8 cellular contexts compared by ENCODE assay signal in genomic region chr1:228109073-228109961, GRCh38. TPM values are rescaled to one million over a fixed set of nuclear protein-coding genes. Genes with fewer than 3 reads are reported as not detected.
DNase-seq lines count a peak whose midpoint lies in the region; ATAC-seq, FAIRE-seq and TF ChIP-seq lines count a peak whose summit lies in the region.

Gene MRPL55 (minus strand): TSS chr1:228109299. CDS start chr1:228108260, 1,039 bp downstream.

- H3K9ac ChIP-seq in SU-DHL-6 (ENCODE audit: low read length): peak within 1 kb of the TSS; percentile 88

- TF ChIP-seq CTCF in GM12864 (IDR thresholded peaks at IDR 0.05; ENCODE audit: low read depth, low read length, missing control alignments) (peak; percentile 8), SU-DHL-6 (IDR thresholded peaks at IDR 0.05; ENCODE audit: insufficient read depth, low read length, poor library complexity, severe bottlenecking) (no peak), pancreas (IDR thresholded peaks at IDR 0.05) (peak in 1 of 4 donors; percentile 22), tibial artery (IDR thresholded peaks at IDR 0.05) (peak in 1 of 2 experiments; percentile 13)

- H2AFZ ChIP-seq in SU-DHL-6 (ENCODE audit: low read depth, low read length, severe bottlenecking): peak within 1 kb of the TSS; percentile 91

- H3K9me3 ChIP-seq in SU-DHL-6 (ENCODE audit: insufficient read depth, low read length): no peaks in the 10 kb centered on the region
- H3K9me3 ChIP-seq in pancreas: no peaks in the 10 kb centered on the region
- H3K9me3 ChIP-seq in tibial artery: no peaks in the 10 kb centered on the region

- H3K79me2 ChIP-seq in SU-DHL-6 (ENCODE audit: insufficient read depth, low read length): peaks cover 13% of the 10 kb centered on the region; the same call in 1 of the 2 replicates

- H3K9me3 Mint-ChIP-seq in activated naive CD8-positive, alpha-beta T cell treated with anti-CD3 and anti-CD28 coated beads, Interleukin-2, amount 10 ng/mL, durations not matched to agents 7 days and 5 days: no peaks in the 10 kb centered on the region

- peaks cover 5 to 9% (median 7%) of the 10 kb centered on the region in 3 donors for H3K4me1 ChIP-seq in pancreas
- peaks cover 0 to 23% (median 19%) of the 10 kb centered on the region in 4 donors for H3K4me1 ChIP-seq in tibial artery

- peaks cover 2% of the 10 kb centered on the region for H3K27me3 Mint-ChIP-seq in activated naive CD8-positive, alpha-beta T cell treated with anti-CD3 and anti-CD28 coated beads, Interleukin-2, amount 10 ng/mL, durations not matched to agents 7 days and 5 days

- H3K9me2 ChIP-seq in SU-DHL-6 (replicated peaks; ENCODE audit: insufficient read depth, low read length): no peaks in the 10 kb centered on the region

- DNase-seq in GM12864 (ENCODE audit: low read depth): peak; percentile 87
- peak; percentile 96 for DNase-seq in NCI-H128 (lab: John Stamatoyannopoulos, UW; ENCODE audit: unreplicated experiment)
- DNase-seq in activated naive CD8-positive, alpha-beta T cell treated with anti-CD3 and anti-CD28 coated beads, Interleukin-2, amount 10 ng/mL, durations not matched to agents 7 days and 5 days: peak; percentile 100
- DNase-seq in Right ventricle myocardium inferior (ENCODE audit: missing footprints): peak; percentile 99
- DNase-seq in pancreas: peak; percentile 96 to 100 (median 100)
- DNase-seq in tibial artery: peak; percentile 97 to 99

- peak; percentile 92 for ATAC-seq in HG02759 (IDR thresholded peaks at IDR 0.05; ENCODE audit: unreplicated experiment)
- ATAC-seq in activated naive CD8-positive, alpha-beta T cell treated with anti-CD3 and anti-CD28 coated beads, Interleukin-2, amount 10 ng/mL, durations not matched to agents 7 days and 5 days (ENCODE audit: low read depth): peak; percentile 93
- ATAC-seq in Right ventricle myocardium inferior: peak; percentile 96
- ATAC-seq in pancreas: peak; percentile 95 to 99 (median 98)

- H3K27ac Mint-ChIP-seq in activated naive CD8-positive, alpha-beta T cell treated with anti-CD3 and anti-CD28 coated beads, Interleukin-2, amount 10 ng/mL, durations not matched to agents 7 days and 5 days: peak within 1 kb of the TSS; percentile 96

- H3K4me1 Mint-ChIP-seq in activated naive CD8-positive, alpha-beta T cell treated with anti-CD3 and anti-CD28 coated beads, Interleukin-2, amount 10 ng/mL, durations not matched to agents 7 days and 5 days: peaks cover 20% of the 10 kb centered on the region

- H3K36me3 Mint-ChIP-seq in activated naive CD8-positive, alpha-beta T cell treated with anti-CD3 and anti-CD28 coated beads, Interleukin-2, amount 10 ng/mL, durations not matched to agents 7 days and 5 days: peaks cover 2% of the 10 kb centered on the region

- H3K27ac ChIP-seq in SU-DHL-6 (ENCODE audit: low read depth, low read length) (no peak within 1 kb of the TSS), pancreas (peak within 1 kb of the TSS; percentile 77 to 88 (median 82)), tibial artery (peak within 1 kb of the TSS; percentile 92 to 95)

- peak within 1 kb of the TSS; percentile 98 for H3K4me3 Mint-ChIP-seq in activated naive CD8-positive, alpha-beta T cell treated with anti-CD3 and anti-CD28 coated beads, Interleukin-2, amount 10 ng/mL, durations not matched to agents 7 days and 5 days

- no peaks in the 10 kb centered on the region for H3K27me3 ChIP-seq in SU-DHL-6 (ENCODE audit: low read length)
- no peaks in the 10 kb centered on the region for H3K27me3 ChIP-seq in pancreas
- no peaks in the 10 kb centered on the region for H3K27me3 ChIP-seq in tibial artery

- H3K4me3 ChIP-seq in GM12864 (ENCODE audit: low read depth, low read length): peak within 1 kb of the TSS; percentile 90
- peak within 1 kb of the TSS; percentile 81 for H3K4me3 ChIP-seq in SU-DHL-6 (ENCODE audit: insufficient read depth, low read length, poor library complexity, severe bottlenecking)
- peak within 1 kb of the TSS; percentile 79 to 98 (median 88) for H3K4me3 ChIP-seq in pancreas
- peak within 1 kb of the TSS; percentile 68 to 81 for H3K4me3 ChIP-seq in tibial artery

- 0 out of 2 replicates have a peak, but pooled peaks cover under 1% of the 10 kb centered on the region for H3F3A ChIP-seq in SU-DHL-6 (ENCODE audit: insufficient read depth)

- peak within 1 kb of the TSS; percentile 72 for H3K4me2 ChIP-seq in SU-DHL-6 (ENCODE audit: low read depth, low read length, poor library complexity, severe bottlenecking)

- 0% methylated on average over 57 to 66 of the region's 66 CpGs for WGBS in pancreas, 2 donors

- POLR2A ChIA-PET in activated naive CD8-positive, alpha-beta T cell treated with anti-CD3 and anti-CD28 coated beads, Interleukin-2, amount 10 ng/mL, durations not matched to agents 7 days and 5 days (lab: Charles Lee): interaction anchor here (0.6 to 2.0 kb wide), 12 partner anchors 9 to 350 kb away, joined by 3 to 11 read pairs (median 4); partner anchors contain the start of genes ARF1, GUK1, IBA57 and TRIM11

- no peak for FAIRE-seq in pancreas (lab: Jason Lieb, UNC)

- H3K36me3 ChIP-seq in SU-DHL-6 (ENCODE audit: low read length) (no peaks in the 10 kb centered on the region), pancreas (no peaks in the 10 kb centered on the region), tibial artery (peaks cover 0 to 27% (median 21%) of the 10 kb centered on the region in 3 donors)

- intact Hi-C loops in Right ventricle myocardium inferior (cut with DNase I): loop anchor here (2.0 kb wide), 2 partner anchors 27 to 31 kb away; partner anchors contain the start of genes ARF1 and GUK1
- intact Hi-C loops in pancreas (cut with DNase I): no loop called here
- intact Hi-C loops in tibial artery (cut with DNase I; ENCODE audit: low total_unique reads): loop anchor here (10.0 kb wide), 1 partner anchor 55 kb away; the partner anchor contains the start of gene IBA57

- H4K20me1 ChIP-seq in SU-DHL-6 (ENCODE audit: low read depth, low read length): no peaks in the 10 kb centered on the region

RNA-seq across cellular contexts. Expression of gene MRPL55, which starts in this region (rescaled TPM):
- total RNA-seq in activated naive CD8-positive, alpha-beta T cell treated with anti-CD3 and anti-CD28 coated beads, Interleukin-2, amount 10 ng/mL, durations not matched to agents 7 days and 5 days: 10 to 100 TPM; 53.6 to 53.7 TPM
- total RNA-seq in Right ventricle myocardium inferior (57.0 TPM), pancreas (10 to 100 TPM; 18.1 to 24.7 (median 23.9) TPM)
- polyA plus RNA-seq in pancreas: 100 to 1,000 TPM; 103 to 113 TPM

Comparison
In these comparisons a context has a peak if more than half of its experiments do, and no peak if none do; other contexts are left out.
1. intact Hi-C loops: an anchor here in Right ventricle myocardium inferior (2.0 kb wide) and tibial artery (10.0 kb wide); none called in pancreas.